In genomic region chr5:149289307-149289706, GRCh38 we compare ENCODE assay signal across 16 cellular contexts. TPM values are rescaled to one million over a fixed set of nuclear protein-coding genes. Genes with fewer than 3 reads are reported as not detected.
DNase-seq lines count a peak whose midpoint lies in the region; ATAC-seq and TF ChIP-seq lines count a peak whose summit lies in the region.
"Had no signal": no experiment of that assay in that cellular context is flagged by ENCODE, and none has a peak within 500 bp of the region (broad histone marks: within the 10 kb centered on the region; RNA-seq: fewer than 3 reads in every experiment).

No MANE protein-coding gene starts in this region.

- WGBS in body of pancreas, 2 donors, result 54 to 71% methylated on average over 6 to 7 of the region's 7 CpGs
- 2 to 8% (median 5%) methylated on average over 6 to 7 of the region's 7 CpGs for WGBS in heart left ventricle, 4 donors
- 26 to 31% methylated on average over 7 of the region's 7 CpGs for WGBS in upper lobe of left lung, 2 donors

- TF ChIP-seq POLR2A in body of pancreas (IDR thresholded peaks at IDR 0.05), result no peak
- TF ChIP-seq POLR2A in heart left ventricle (IDR thresholded peaks at IDR 0.05), result no peak
- TF ChIP-seq POLR2A in upper lobe of left lung (IDR thresholded peaks at IDR 0.05), result no peak

- no peaks in the 10 kb centered on the region for H3K4me1 ChIP-seq in body of pancreas
- H3K4me1 ChIP-seq in heart left ventricle, result peaks cover 6 to 97% (median 76%) of the 10 kb centered on the region in 12 donors
- H3K4me1 ChIP-seq in upper lobe of left lung, result peaks cover 8 to 39% (median 14%) of the 10 kb centered on the region in 4 donors

- H3K27me3 Mint-ChIP-seq in nephron (ENCODE audit: low read depth), result peaks cover 10% of the 10 kb centered on the region
- no peaks in the 10 kb centered on the region for H3K27me3 Mint-ChIP-seq in stimulated activated naive CD8-positive, alpha-beta T cell treated with anti-CD3 and anti-CD28 coated beads, Interleukin-15, amount 100 ng/mL, for 72 hours

- intact Hi-C loops in body of pancreas (cut with DNase I), result no loop called here
- intact Hi-C loops in heart left ventricle (cut with DNase I), result loop anchor here in 1 of 10 donors (5.0 kb wide), 1 partner anchor 58 kb away; the partner anchor contains the start of gene GRPEL2

- no peaks in the 10 kb centered on the region for H3K36me3 Mint-ChIP-seq in nephron (ENCODE audit: low read depth)
- H3K36me3 Mint-ChIP-seq: naive B cell had no signal

- peak in 2 of 4 donors; percentile 26 to 84 for TF ChIP-seq EP300 in upper lobe of left lung (IDR thresholded peaks at IDR 0.05)

- peak; percentile 45 for ATAC-seq in body of pancreas
- ATAC-seq in heart left ventricle, result peak; percentile 55 to 73 (median 64)
- ATAC-seq in upper lobe of left lung (ENCODE audit: low FRiP score in 2 of 2), result peak in 1 of 2 donors; percentile 5
- no peak for ATAC-seq in GM19328 (IDR thresholded peaks at IDR 0.05; ENCODE audit: unreplicated experiment)
- no peak for ATAC-seq in GM21528 (IDR thresholded peaks at IDR 0.05; ENCODE audit: low FRiP score, unreplicated experiment)
- ATAC-seq in stimulated activated naive CD8-positive, alpha-beta T cell treated with anti-CD3 and anti-CD28 coated beads, Interleukin-15, amount 100 ng/mL, for 72 hours, result no peak
- ATAC-seq: activated CD8-positive, alpha-beta T cell treated with anti-CD3 and anti-CD28 coated beads, Interleukin-2, amount 10 ng/mL, durations not matched to agents 7 days and 5 days had no signal

- H3K27ac ChIP-seq in body of pancreas (peak overlapping the region in 1 of 4 donors; percentile 26), heart left ventricle (peak overlapping the region; percentile 64 to 92 (median 86)), upper lobe of left lung (peak overlapping the region; percentile 67 to 81 (median 78))
- H3K27ac ChIP-seq: RWPE1 had no signal

- no peak for DNase-seq in body of pancreas
- DNase-seq in heart left ventricle, result peak in 2 of 5 donors; percentile 44 to 56
- no peak for DNase-seq in upper lobe of left lung
- no peak for DNase-seq in NCI-H1105 (lab: John Stamatoyannopoulos, UW)
- DNase-seq in stimulated activated naive CD8-positive, alpha-beta T cell treated with anti-CD3 and anti-CD28 coated beads, Interleukin-15, amount 100 ng/mL, for 72 hours, result no peak
- DNase-seq: activated CD4-positive, CD25-positive, alpha-beta regulatory T cell; activated CD8-positive, alpha-beta T cell treated with anti-CD3 and anti-CD28 coated beads, Interleukin-2, amount 10 ng/mL, durations not matched to agents 7 days and 5 days; Caco-2; effector memory CD4-positive, alpha-beta T cell; naive B cell; NCI-H226; T-helper 1 cell had no signal

- peaks cover 14% of the 10 kb centered on the region for H3K4me1 Mint-ChIP-seq in nephron
- H3K4me1 Mint-ChIP-seq in stimulated activated naive CD8-positive, alpha-beta T cell treated with anti-CD3 and anti-CD28 coated beads, Interleukin-15, amount 100 ng/mL, for 72 hours, result no peaks in the 10 kb centered on the region
- H3K4me1 Mint-ChIP-seq: naive B cell had no signal

- H3K9me3 Mint-ChIP-seq in nephron, result no peaks in the 10 kb centered on the region
- no peaks in the 10 kb centered on the region for H3K9me3 Mint-ChIP-seq in stimulated activated naive CD8-positive, alpha-beta T cell treated with anti-CD3 and anti-CD28 coated beads, Interleukin-15, amount 100 ng/mL, for 72 hours

- H3K36me3 ChIP-seq in body of pancreas (replicated peaks in 1 of 2; ENCODE audit: insufficient read depth in 1 of 2, low read depth in 2 of 2), result no peaks in the 10 kb centered on the region
- H3K36me3 ChIP-seq in heart left ventricle, result peaks cover 0 to 14% (median 0%) of the 10 kb centered on the region in 9 donors
- no peaks in the 10 kb centered on the region for H3K36me3 ChIP-seq in upper lobe of left lung

- H3K9me3 ChIP-seq in body of pancreas (no peaks in the 10 kb centered on the region), heart left ventricle (no peaks in the 10 kb centered on the region), upper lobe of left lung (no peaks in the 10 kb centered on the region)
- H3K9me3 ChIP-seq: Caco-2 had no signal

- H3K4me3 ChIP-seq in body of pancreas (no peak overlapping the region), heart left ventricle (peak overlapping the region in 4 of 12 donors; percentile 5 to 22 (median 14)), upper lobe of left lung (no peak overlapping the region)

- H3K27ac Mint-ChIP-seq in nephron, result peak overlapping the region; percentile 6 to 27 (median 8)
- no peak overlapping the region for H3K27ac Mint-ChIP-seq in stimulated activated naive CD8-positive, alpha-beta T cell treated with anti-CD3 and anti-CD28 coated beads, Interleukin-15, amount 100 ng/mL, for 72 hours
- H3K27ac Mint-ChIP-seq: activated CD8-positive, alpha-beta T cell treated with anti-CD3 and anti-CD28 coated beads, Interleukin-2, amount 10 ng/mL, durations not matched to agents 7 days and 5 days; naive B cell had no signal

- TF ChIP-seq CTCF in body of pancreas (IDR thresholded peaks at IDR 0.05), result no peak
- TF ChIP-seq CTCF in heart left ventricle (IDR thresholded peaks at IDR 0.05), result no peak
- no peak for TF ChIP-seq CTCF in nephron (IDR thresholded peaks at IDR 0.05; ENCODE audit: unreplicated experiment in 3 of 3)
- TF ChIP-seq CTCF in upper lobe of left lung (IDR thresholded peaks at IDR 0.05), result no peak

- H3K27me3 ChIP-seq in body of pancreas, result no peaks in the 10 kb centered on the region
- H3K27me3 ChIP-seq in heart left ventricle, result no peaks in the 10 kb centered on the region
- no peaks in the 10 kb centered on the region for H3K27me3 ChIP-seq in upper lobe of left lung

- no peak overlapping the region for H3K4me3 Mint-ChIP-seq in nephron
- H3K4me3 Mint-ChIP-seq in stimulated activated naive CD8-positive, alpha-beta T cell treated with anti-CD3 and anti-CD28 coated beads, Interleukin-15, amount 100 ng/mL, for 72 hours, result no peak overlapping the region
- H3K4me3 Mint-ChIP-seq: activated CD8-positive, alpha-beta T cell treated with anti-CD3 and anti-CD28 coated beads, Interleukin-2, amount 10 ng/mL, durations not matched to agents 7 days and 5 days had no signal

RNA-seq across cellular contexts. Expression of gene AFAP1L1, which starts 17.6 kb away (rescaled TPM):
- 1 to 10 TPM; 2.9 to 5.9 TPM for total RNA-seq in body of pancreas
- 10 to 100 TPM; 30.4 to 57.7 (median 45.0) TPM for total RNA-seq in heart left ventricle
- 10 to 100 TPM; 32.2 to 49.5 TPM for polyA plus RNA-seq in heart left ventricle
- total RNA-seq in upper lobe of left lung, result 10 to 100 TPM; 15.1 to 40.8 (median 26.5) TPM
- total RNA-seq: activated CD8-positive, alpha-beta T cell treated with anti-CD3 and anti-CD28 coated beads, Interleukin-2, amount 10 ng/mL, durations not matched to agents 7 days and 5 days had no signal

RNA-seq across cellular contexts. Expression of gene GRPEL2, which starts 56.0 kb away (rescaled TPM):
- total RNA-seq in body of pancreas (10 to 100 TPM in 1 of 2 donors, 1 to 10 TPM in 1; 4.9 to 10.6 TPM), heart left ventricle (10 to 100 TPM in 5 of 9 donors, 1 to 10 TPM in 4; 6.7 to 14.0 (median 10.2) TPM), upper lobe of left lung (10 to 100 TPM in 4 of 6 donors, 1 to 10 TPM in 2; 7.3 to 22.1 (median 12.9) TPM)
- 1 to 10 TPM; 5.1 to 6.8 TPM for polyA plus RNA-seq in heart left ventricle

Comparison
In these comparisons a context has a peak if more than half of its experiments do, and no peak if none do; other contexts are left out.
1. ATAC-seq: peak in body of pancreas (single experiment) and heart left ventricle (4 of 4); none in GM19328 (single experiment), GM21528 (single experiment) and stimulated activated naive CD8-positive, alpha-beta T cell treated with anti-CD3 and anti-CD28 coated beads, Interleukin-15, amount 100 ng/mL, for 72 hours (single experiment).
2. H3K27ac Mint-ChIP-seq: peak in nephron (3 of 3); none in stimulated activated naive CD8-positive, alpha-beta T cell treated with anti-CD3 and anti-CD28 coated beads, Interleukin-15, amount 100 ng/mL, for 72 hours (0 of 2).